ENCODE assay signal across 15 cellular contexts in genomic region chr9:111985315-111985714, GRCh38.
DNase-seq lines count a peak whose midpoint lies in the region; ATAC-seq and TF ChIP-seq lines count a peak whose summit lies in the region.
"Had no signal": no experiment of that assay in that cellular context is flagged by ENCODE, and none has a peak within 500 bp of the region (broad histone marks: within the 10 kb centered on the region; RNA-seq: fewer than 3 reads in every experiment).

No MANE protein-coding gene starts in this region.

- 85% methylated on average over 6 of the region's 6 CpGs for WGBS in right lobe of liver (ENCODE audit: insufficient coverage, low coverage, low lambda C conversion rate, missing lambda C conversion rate)

- TF ChIP-seq POLR2A in right lobe of liver (IDR thresholded peaks at IDR 0.05): no peak

- no peaks in the 10 kb centered on the region for H3K79me2 ChIP-seq in GM23338 (replicated peaks; ENCODE audit: insufficient read depth)

- no peaks in the 10 kb centered on the region; the same call in 2 of the 3 replicates for H3K36me3 Mint-ChIP-seq in GM23338 (ENCODE audit: low read depth)
- H3K36me3 Mint-ChIP-seq in naive thymus-derived CD8-positive, alpha-beta T cell: no peaks in the 10 kb centered on the region

- H3K4me3 ChIP-seq in GM23338 (no peak overlapping the region), right lobe of liver (no peak overlapping the region)
- H3K4me3 ChIP-seq: thoracic aorta had no signal

- no peaks in the 10 kb centered on the region for H3K9me2 ChIP-seq in GM23338 (ENCODE audit: insufficient read depth)

- H3K9me3 Mint-ChIP-seq in GM23338: no peaks in the 10 kb centered on the region
- no peaks in the 10 kb centered on the region for H3K9me3 Mint-ChIP-seq in naive thymus-derived CD8-positive, alpha-beta T cell

- no peaks in the 10 kb centered on the region for H3F3A ChIP-seq in GM23338 (replicated peaks; ENCODE audit: low read depth)

- peak; percentile 35 for ATAC-seq in GM18870 (IDR thresholded peaks at IDR 0.05; ENCODE audit: unreplicated experiment)
- ATAC-seq in GM23338: no peak
- ATAC-seq in HG03520 (IDR thresholded peaks at IDR 0.05; ENCODE audit: unreplicated experiment): peak; percentile 51
- ATAC-seq in naive thymus-derived CD8-positive, alpha-beta T cell: no peak
- ATAC-seq in right lobe of liver: no peak
- ATAC-seq: activated CD8-positive, alpha-beta memory T cell treated with anti-CD3 and anti-CD28 coated beads, Interleukin-2, amount 10 ng/mL, durations not matched to agents 7 days and 5 days; Panc1 had no signal

- H3K27me3 ChIP-seq in GM23338 (ENCODE audit: insufficient read depth): no peaks in the 10 kb centered on the region
- no peaks in the 10 kb centered on the region for H3K27me3 ChIP-seq in right lobe of liver

- intact Hi-C loops in right lobe of liver (cut with DNase I): no loop called here

- H3K36me3 ChIP-seq in GM23338 (ENCODE audit: insufficient read depth) (no peaks in the 10 kb centered on the region), right lobe of liver (no peaks in the 10 kb centered on the region)
- H3K36me3 ChIP-seq: thoracic aorta had no signal

- no peak overlapping the region for H3K4me3 Mint-ChIP-seq in GM23338
- H3K4me3 Mint-ChIP-seq in naive thymus-derived CD8-positive, alpha-beta T cell: peak overlapping the region in 6 of 10 donors; percentile 5 to 53 (median 28)

- DNase-seq in GM23338 (ENCODE audit: low spot score) (no peak), right lobe of liver (no peak), activated T-cell treated with anti-CD3 and anti-CD28 coated beads for 4 hours (no peak), NCI-H1930 (lab: John Stamatoyannopoulos, UW) (no peak), GDM1 (lab: John Stamatoyannopoulos, UW) (no peak)
- DNase-seq in naive thymus-derived CD8-positive, alpha-beta T cell: no peak
- DNase-seq: activated CD8-positive, alpha-beta memory T cell treated with anti-CD3 and anti-CD28 coated beads, Interleukin-2, amount 10 ng/mL, durations not matched to agents 7 days and 5 days; amniotic stem cell; foreskin fibroblast; T1000 had no signal

- H3K4me2 ChIP-seq in GM23338: no peak overlapping the region
- H3K4me2 ChIP-seq: KMS-11 had no signal

- POLR2A ChIA-PET in naive thymus-derived CD8-positive, alpha-beta T cell (lab: Charles Lee): interaction anchor here (1.8 kb wide), 1 partner anchor 16 kb away, joined by 13 read pairs; no protein-coding TSS in a partner anchor

- no peak overlapping the region for H3K27ac ChIP-seq in GM23338 (ENCODE audit: low read depth)
- H3K27ac ChIP-seq in right lobe of liver: peak overlapping the region in 1 of 3 donors; percentile 28
- H3K27ac ChIP-seq: KMS-11, thoracic aorta had no signal

- no peaks in the 10 kb centered on the region for H3K4me1 Mint-ChIP-seq in GM23338
- H3K4me1 Mint-ChIP-seq in naive thymus-derived CD8-positive, alpha-beta T cell: peaks cover 18 to 52% (median 45%) of the 10 kb centered on the region in 4 donors

- no peaks in the 10 kb centered on the region for H3K4me1 ChIP-seq in GM23338 (ENCODE audit: insufficient read depth)
- H3K4me1 ChIP-seq in right lobe of liver: no peaks in the 10 kb centered on the region

- no peaks in the 10 kb centered on the region for H3K9me3 ChIP-seq in right lobe of liver
- H3K9me3 ChIP-seq: thoracic aorta had no signal

- TF ChIP-seq CTCF in GM23338 (conservative IDR thresholded peaks at IDR 0.05; ENCODE audit: low read depth in 2 of 2): no peak
- TF ChIP-seq CTCF in right lobe of liver (IDR thresholded peaks at IDR 0.05): no peak

- H3K27ac Mint-ChIP-seq in GM23338: no peak overlapping the region
- H3K27ac Mint-ChIP-seq in naive thymus-derived CD8-positive, alpha-beta T cell: peak overlapping the region in 3 of 10 donors; percentile 13 to 74 (median 35)

- H4K20me1 ChIP-seq in GM23338 (replicated peaks; ENCODE audit: insufficient read depth): no peaks in the 10 kb centered on the region

- H2AFZ ChIP-seq in GM23338: 0 out of 2 replicates have a peak overlapping the region, but pooled peaks have one; percentile 23

- peaks cover 5% of the 10 kb centered on the region for H3K27me3 Mint-ChIP-seq in GM23338 (ENCODE audit: insufficient read depth, low read depth, poor library complexity)
- H3K27me3 Mint-ChIP-seq in naive thymus-derived CD8-positive, alpha-beta T cell: no peaks in the 10 kb centered on the region

TF ChIP-seq in GM23338, 12 proteins besides CTCF, POLR2A, EP300 and RAD21 (continues in another document):
- TF ChIP-seq JUNB (IDR thresholded peaks at IDR 0.05; ENCODE audit: unreplicated experiment) (no peak), CREB1 (CRISPR knock-in tag; IDR thresholded peaks at IDR 0.05; ENCODE audit: low read depth) (no peak), ZNF462 (CRISPR knock-in tag; IDR thresholded peaks at IDR 0.05) (no peak), NANOG (IDR thresholded peaks at IDR 0.05; ENCODE audit: borderline replicate concordance) (no peak)

Comparison
In these comparisons a context has a peak if more than half of its experiments do, and no peak if none do; other contexts are left out.
1. ATAC-seq: peak in GM18870 (single experiment) and HG03520 (single experiment); none in GM23338 (single experiment), naive thymus-derived CD8-positive, alpha-beta T cell (0 of 2) and right lobe of liver (0 of 4).